In the genomic region with DNA sequence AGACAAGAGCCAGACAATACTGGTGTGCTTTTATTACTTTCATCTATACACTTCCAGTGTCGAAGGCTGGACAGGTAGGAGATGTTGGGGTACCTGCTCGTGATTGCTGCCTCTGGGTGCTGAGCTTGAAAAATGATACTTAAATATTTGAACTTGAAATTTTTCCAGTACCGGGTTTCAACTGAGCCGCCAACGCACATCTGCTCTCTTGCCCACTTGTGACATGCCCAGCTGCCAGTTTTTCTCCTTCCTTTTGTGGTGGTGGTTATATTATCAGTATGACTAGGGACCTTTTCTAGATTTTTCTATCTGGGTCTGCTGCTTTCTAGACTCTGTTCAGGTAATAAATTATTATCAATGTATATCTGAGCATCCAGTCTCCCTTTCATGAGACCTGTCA, we compare ENCODE assay signal across 8 cellular contexts. TPM values are rescaled to one million over a fixed set of nuclear protein-coding genes. Genes with fewer than 3 reads are reported as not detected.
DNase-seq lines count a peak whose midpoint lies in the region; ATAC-seq and TF ChIP-seq lines count a peak whose summit lies in the region.

No MANE protein-coding gene starts in this region.

- 5 to 47% (median 12%) methylated on average over 5 of the region's 5 CpGs for WGBS in psoas muscle, 3 donors

- BruUV-seq in Calu3 (replicated peaks; lab: Mats Ljungman, UMichigan) = no TSS peak

- peak overlapping the region; percentile 41; the same call in 1 of the 2 replicates for H3K27ac ChIP-seq in MM.1S (ENCODE audit: low read length)
- H3K27ac ChIP-seq in coronary artery = peak overlapping the region; percentile 36 to 88
- H3K27ac ChIP-seq in psoas muscle = peak overlapping the region; percentile 91

- peak overlapping the region; percentile 98; the same call in 1 of the 2 replicates for H3K9ac ChIP-seq in MM.1S (ENCODE audit: low read length)

- intact Hi-C loops in Calu3 (cut with micrococcal nuclease; ENCODE audit: unreplicated experiment) = loop anchor here (10.0 kb wide), 1 partner anchor 91 kb away; no protein-coding TSS in a partner anchor
- intact Hi-C loops in psoas muscle (cut with DNase I) = no loop called here

- peaks cover 64% of the 10 kb centered on the region for H4K20me1 ChIP-seq in MM.1S (ENCODE audit: insufficient read depth, low read length)

- CTCF ChIA-PET in Calu3 (lab: Charles Lee) = no interaction called here

- ATAC-seq in psoas muscle = no peak
- no peak for ATAC-seq in HG02981 (IDR thresholded peaks at IDR 0.05; ENCODE audit: unreplicated experiment)
- ATAC-seq in GM19328 (IDR thresholded peaks at IDR 0.05; ENCODE audit: unreplicated experiment) = no peak

- H3K4me3 Mint-ChIP-seq in Calu3 (ENCODE audit: low read depth, unreplicated experiment) = peak overlapping the region; percentile 94

- peaks cover 79% of the 10 kb centered on the region for H3K36me3 Mint-ChIP-seq in Calu3 (ENCODE audit: insufficient read depth, unreplicated experiment)

- H3K4me3 ChIP-seq in MM.1S (ENCODE audit: low read length) (peak overlapping the region; percentile 97), coronary artery (peak overlapping the region; percentile 81), psoas muscle (peak overlapping the region; percentile 82)

- no peak overlapping the region for H3K27ac Mint-ChIP-seq in Calu3 (ENCODE audit: unreplicated experiment)

- H2AFZ ChIP-seq in MM.1S (ENCODE audit: low read length) = no peak overlapping the region

- no peaks in the 10 kb centered on the region for H3K9me3 ChIP-seq in MM.1S (replicated peaks; ENCODE audit: insufficient read depth, low read length)
- no peaks in the 10 kb centered on the region for H3K9me3 ChIP-seq in psoas muscle

- peaks cover 33% of the 10 kb centered on the region for H3F3A ChIP-seq in MM.1S (ENCODE audit: insufficient read depth, low read length)

- H3K4me2 ChIP-seq in MM.1S (ENCODE audit: low read depth, low read length) = peak overlapping the region; percentile 68

- peaks cover 96% of the 10 kb centered on the region for H3K79me2 ChIP-seq in MM.1S (ENCODE audit: low read length)

- H3K9me3 Mint-ChIP-seq in Calu3 (ENCODE audit: low read depth, unreplicated experiment) = no peaks in the 10 kb centered on the region

- H3K27me3 ChIP-seq in MM.1S (replicated peaks; ENCODE audit: insufficient read depth, low read length) = no peaks in the 10 kb centered on the region
- no peaks in the 10 kb centered on the region for H3K27me3 ChIP-seq in psoas muscle (ENCODE audit: insufficient read depth in 3 of 3, low read length in 2 of 3)

- peaks cover 24% of the 10 kb centered on the region for H3K4me1 Mint-ChIP-seq in Calu3 (ENCODE audit: low read depth, unreplicated experiment)

- H3K27me3 Mint-ChIP-seq in Calu3 (ENCODE audit: unreplicated experiment) = no peaks in the 10 kb centered on the region

- H3K4me1 ChIP-seq in MM.1S (ENCODE audit: low read length) (peaks cover 31% of the 10 kb centered on the region), psoas muscle (peaks cover 19% of the 10 kb centered on the region)

- no peaks in the 10 kb centered on the region for H3K9me2 ChIP-seq in MM.1S (replicated peaks; ENCODE audit: insufficient read depth, low read length)

- TF ChIP-seq CTCF in Calu3 (IDR thresholded peaks at IDR 0.05; ENCODE audit: unreplicated experiment) = no peak
- TF ChIP-seq CTCF in MM.1S (IDR thresholded peaks at IDR 0.05; ENCODE audit: low read length) = no peak
- TF ChIP-seq CTCF in coronary artery (IDR thresholded peaks at IDR 0.05) = no peak
- no peak for TF ChIP-seq CTCF in psoas muscle (IDR thresholded peaks at IDR 0.05)

- H3K36me3 ChIP-seq in MM.1S (replicated peaks; ENCODE audit: insufficient read depth, low read length) = no peaks in the 10 kb centered on the region; the same call in none of the 2 replicates
- H3K36me3 ChIP-seq in psoas muscle (ENCODE audit: insufficient read depth in 1 of 2, low read depth in 1 of 2) = peaks cover 0 to 8% of the 10 kb centered on the region in 2 donors

- DNase-seq in Calu3 (no peak), MM.1S (peak; percentile 21), coronary artery (ENCODE audit: low spot score) (no peak), psoas muscle (no peak), RKO (ENCODE audit: low spot score) (no peak), NCI-H82 treated with DMSO at 0.1 percent for 48 hours (lab: John Stamatoyannopoulos, UW; ENCODE audit: unreplicated experiment) (no peak)

RNA-seq across cellular contexts. Expression of a gene that starts 3.4 kb away (rescaled TPM):
- total RNA-seq in Calu3 (2022) (162 and 191 TPM in 2 replicates), psoas muscle (10 to 100 TPM; 40.9 to 64.1 (median 51.8) TPM)
- polyA plus RNA-seq in psoas muscle = 10 to 100 TPM; 17.2 to 63.0 (median 23.5) TPM

RNA-seq across cellular contexts. Expression of a gene that starts 42.0 kb away (rescaled TPM):
- 8.1 and 10.2 TPM in 2 replicates for total RNA-seq in Calu3 (2022)
- total RNA-seq in psoas muscle = 1 to 10 TPM in 3 of 4 donors, under 1 TPM in 1; 0.98 to 7.5 (median 2.9) TPM
- 1 to 10 TPM; 2.9 to 9.1 (median 4.7) TPM for polyA plus RNA-seq in psoas muscle

Comparison
In these comparisons a context has a peak if more than half of its experiments do, and no peak if none do; other contexts are left out.
1. H3K27ac ChIP-seq: peak in every context shown above with its lines; median percentile 91 in psoas muscle; 62 in coronary artery; 41 in MM.1S.